17 cellular contexts compared by ENCODE assay signal in the genomic region with DNA sequence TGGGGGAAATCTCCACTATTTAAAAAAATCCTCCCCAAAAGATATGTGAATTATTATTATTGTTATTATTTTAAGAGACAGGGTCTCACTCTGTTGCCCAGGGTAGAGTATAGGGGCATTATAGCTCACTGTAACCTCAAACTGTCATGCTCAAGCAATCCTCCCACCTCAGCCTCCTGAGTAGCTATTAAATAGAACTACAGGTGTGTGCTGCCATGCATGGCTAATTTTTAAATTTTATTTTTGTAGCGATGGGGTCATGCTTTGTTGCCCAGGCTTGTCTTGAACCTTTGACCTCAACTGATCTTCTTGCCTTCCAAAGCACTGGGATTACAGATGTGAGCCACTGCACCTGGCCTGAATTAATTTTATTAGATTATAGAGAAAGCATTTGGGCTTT.
DNase-seq lines count a peak whose midpoint lies in the region; ATAC-seq and TF ChIP-seq lines count a peak whose summit lies in the region.
"Had no signal": no experiment of that assay in that cellular context is flagged by ENCODE, and none has a peak within 500 bp of the region (broad histone marks: within the 10 kb centered on the region; RNA-seq: fewer than 3 reads in every experiment).

No MANE protein-coding gene starts in this region.

- no peak overlapping the region for H3K27ac ChIP-seq in gastroesophageal sphincter
- H3K27ac ChIP-seq: breast epithelium had no signal

- no peaks in the 10 kb centered on the region for H3K9me3 ChIP-seq in gastroesophageal sphincter
- H3K9me3 ChIP-seq: breast epithelium, Caco-2 had no signal

- no peak for TF ChIP-seq EP300 in gastroesophageal sphincter (IDR thresholded peaks at IDR 0.05)

- H3K27me3 Mint-ChIP-seq in naive B cell (no peaks in the 10 kb centered on the region), nephron progenitor cell (ENCODE audit: low read depth, poor library complexity) (no peaks in the 10 kb centered on the region)
- H3K27me3 Mint-ChIP-seq: dendritic cell treated with granulocyte-macrophage colony-stimulating factor and Interleukin-4, amounts not matched to agents 40 ng/mL and 50 ng/mL, for 4 days had no signal

- TF ChIP-seq POLR2A in GM18505 (IDR thresholded peaks at IDR 0.05; ENCODE audit: borderline replicate concordance, extremely low read depth, insufficient read depth, insufficient read length) (no peak), gastroesophageal sphincter (IDR thresholded peaks at IDR 0.05) (no peak)

- peaks cover 0 to 14% of the 10 kb centered on the region in 2 donors for H3K36me3 ChIP-seq in gastroesophageal sphincter
- H3K36me3 ChIP-seq: breast epithelium had no signal

- H3K4me1 ChIP-seq in gastroesophageal sphincter = no peaks in the 10 kb centered on the region
- H3K4me1 ChIP-seq: breast epithelium, Caco-2 had no signal

- H3K9me3 Mint-ChIP-seq in naive B cell (peaks cover 0 to 9% (median 0%) of the 10 kb centered on the region in 7 donors), nephron progenitor cell (no peaks in the 10 kb centered on the region)
- H3K9me3 Mint-ChIP-seq: dendritic cell treated with granulocyte-macrophage colony-stimulating factor and Interleukin-4, amounts not matched to agents 40 ng/mL and 50 ng/mL, for 4 days; natural killer cell had no signal

- WGBS in gastroesophageal sphincter (ENCODE audit: low coverage in 1 of 2), 2 donors = 100% methylated on average over 1 of the region's 1 CpG

- H3K27ac Mint-ChIP-seq in naive B cell (peak overlapping the region in 1 of 6 donors; percentile 22), nephron progenitor cell (no peak overlapping the region)
- H3K27ac Mint-ChIP-seq: dendritic cell treated with granulocyte-macrophage colony-stimulating factor and Interleukin-4, amounts not matched to agents 40 ng/mL and 50 ng/mL, for 4 days; natural killer cell had no signal

- DNase-seq in naive B cell (no peak), GF-D8 (lab: John Stamatoyannopoulos, UW) (no peak), nephron progenitor cell (no peak)
- DNase-seq: activated CD4-positive, alpha-beta T cell treated with anti-CD3 and anti-CD28 coated beads for 4 hours; activated effector memory CD4-positive, alpha-beta T cell treated with Interleukin-2 at 50 U/mL for 16 hours; Caco-2; foreskin fibroblast; hippocampal formation; natural killer cell; NCI-H1105 treated with DMSO at 0.1 percent for 48 hours had no signal

- no peaks in the 10 kb centered on the region for H3K27me3 ChIP-seq in gastroesophageal sphincter
- H3K27me3 ChIP-seq: breast epithelium had no signal

- peaks cover 10 to 20% of the 10 kb centered on the region in 2 donors for H3K36me3 Mint-ChIP-seq in naive B cell
- peaks cover 9% of the 10 kb centered on the region for H3K36me3 Mint-ChIP-seq in nephron progenitor cell (ENCODE audit: low read depth)

- ATAC-seq in GM18505 (IDR thresholded peaks at IDR 0.05; ENCODE audit: unreplicated experiment) = peak; percentile 58
- ATAC-seq in GM21390 (IDR thresholded peaks at IDR 0.05; ENCODE audit: unreplicated experiment) = peak; percentile 53
- peak; percentile 66 for ATAC-seq in HG03060 (IDR thresholded peaks at IDR 0.05; ENCODE audit: low read depth, unreplicated experiment)
- ATAC-seq in naive B cell (ENCODE audit: low read depth in 2 of 2) = peak; percentile 65
- no peak for ATAC-seq in gastroesophageal sphincter
- ATAC-seq: natural killer cell, SK-N-SH treated with all-trans-retinoic acid at 6 μM for 48 hours had no signal

- H3K4me1 Mint-ChIP-seq in naive B cell (peaks cover 17 to 41% (median 20%) of the 10 kb centered on the region in 3 donors), nephron progenitor cell (no peaks in the 10 kb centered on the region)

- TF ChIP-seq CTCF in nephron progenitor cell (IDR thresholded peaks at IDR 0.05) = no peak
- TF ChIP-seq CTCF in gastroesophageal sphincter (IDR thresholded peaks at IDR 0.05) = no peak

- H3K4me3 Mint-ChIP-seq in naive B cell = peak overlapping the region in 2 of 8 donors; percentile 53 to 56
- H3K4me3 Mint-ChIP-seq in nephron progenitor cell = no peak overlapping the region
- H3K4me3 Mint-ChIP-seq: dendritic cell treated with granulocyte-macrophage colony-stimulating factor and Interleukin-4, amounts not matched to agents 40 ng/mL and 50 ng/mL, for 4 days; natural killer cell had no signal

- H3K4me3 ChIP-seq in gastroesophageal sphincter = no peak overlapping the region
- H3K4me3 ChIP-seq: breast epithelium had no signal
